In genomic region chr1:227886503-227886961, GRCh38 we compare ENCODE assay signal across 9 cellular contexts.
DNase-seq lines count a peak whose midpoint lies in the region; ATAC-seq and TF ChIP-seq lines count a peak whose summit lies in the region.
"Had no signal": no experiment of that assay in that cellular context is flagged by ENCODE, and none has a peak within 500 bp of the region (broad histone marks: within the 10 kb centered on the region; RNA-seq: fewer than 3 reads in every experiment).

No MANE protein-coding gene starts in this region.

- H3K36me3 ChIP-seq in naive thymus-derived CD4-positive, alpha-beta T cell (ENCODE audit: control insufficient read depth in 2 of 3, insufficient read depth in 3 of 3, low read length in 3 of 3): no peaks in the 10 kb centered on the region
- H3K36me3 ChIP-seq in urinary bladder (ENCODE audit: insufficient read depth): no peaks in the 10 kb centered on the region

- intact Hi-C loops in naive thymus-derived CD4-positive, alpha-beta T cell (cut with micrococcal nuclease): loop anchor here (1.0 to 10.0 kb wide), 6 partner anchors 16 to 124 kb away; partner anchors contain the start of gene WNT9A (in 1 of the 2)

- H3K4me3 Mint-ChIP-seq in activated naive CD8-positive, alpha-beta T cell: peak overlapping the region; percentile 38
- H3K4me3 Mint-ChIP-seq in activated naive CD8-positive, alpha-beta T cell treated with anti-CD3 and anti-CD28 coated beads, Interleukin-2, amount 50 U/mL, for 24 hours: no peak overlapping the region
- no peak overlapping the region for H3K4me3 Mint-ChIP-seq in endothelial cell (ENCODE audit: unreplicated experiment)
- peak overlapping the region; percentile 17 to 84 (median 74) for H3K4me3 Mint-ChIP-seq in naive thymus-derived CD4-positive, alpha-beta T cell

- CTCF ChIA-PET in naive thymus-derived CD4-positive, alpha-beta T cell (lab: Charles Lee): no interaction called here

- TF ChIP-seq CTCF in endothelial cell (IDR thresholded peaks at IDR 0.05; ENCODE audit: unreplicated experiment): no peak

- peak overlapping the region; percentile 75 for H3K27ac ChIP-seq in naive thymus-derived CD4-positive, alpha-beta T cell (ENCODE audit: low read depth, low read length)
- H3K27ac ChIP-seq in urinary bladder (ENCODE audit: low read depth): peak overlapping the region; percentile 53

- WGBS in urinary bladder: 12% methylated on average over 18 of the region's 18 CpGs

- no peaks in the 10 kb centered on the region for H3K9me3 ChIP-seq in naive thymus-derived CD4-positive, alpha-beta T cell (ENCODE audit: control insufficient read depth in 2 of 3, low read length in 3 of 3)

- no peaks in the 10 kb centered on the region for H3K27me3 Mint-ChIP-seq in activated naive CD8-positive, alpha-beta T cell
- no peaks in the 10 kb centered on the region for H3K27me3 Mint-ChIP-seq in activated naive CD8-positive, alpha-beta T cell treated with anti-CD3 and anti-CD28 coated beads, Interleukin-2, amount 50 U/mL, for 24 hours
- peaks cover 7% of the 10 kb centered on the region for H3K27me3 Mint-ChIP-seq in endothelial cell (ENCODE audit: unreplicated experiment)
- peaks cover 0 to 6% (median 0%) of the 10 kb centered on the region in 5 donors for H3K27me3 Mint-ChIP-seq in naive thymus-derived CD4-positive, alpha-beta T cell

- H3K4me1 Mint-ChIP-seq in activated naive CD8-positive, alpha-beta T cell (ENCODE audit: low read depth): peaks cover 19% of the 10 kb centered on the region
- peaks cover 15% of the 10 kb centered on the region for H3K4me1 Mint-ChIP-seq in activated naive CD8-positive, alpha-beta T cell treated with anti-CD3 and anti-CD28 coated beads, Interleukin-2, amount 50 U/mL, for 24 hours
- no peaks in the 10 kb centered on the region for H3K4me1 Mint-ChIP-seq in endothelial cell (ENCODE audit: unreplicated experiment)
- H3K4me1 Mint-ChIP-seq in naive thymus-derived CD4-positive, alpha-beta T cell: peaks cover 9 to 60% (median 27%) of the 10 kb centered on the region in 7 donors

- no peak for ATAC-seq in activated naive CD8-positive, alpha-beta T cell treated with anti-CD3 and anti-CD28 coated beads, Interleukin-2, amount 50 U/mL, for 24 hours
- ATAC-seq in naive thymus-derived CD4-positive, alpha-beta T cell: no peak

- no peaks in the 10 kb centered on the region for H3K36me3 Mint-ChIP-seq in activated naive CD8-positive, alpha-beta T cell
- no peaks in the 10 kb centered on the region for H3K36me3 Mint-ChIP-seq in activated naive CD8-positive, alpha-beta T cell treated with anti-CD3 and anti-CD28 coated beads, Interleukin-2, amount 50 U/mL, for 24 hours (ENCODE audit: low read depth)
- peaks cover 3% of the 10 kb centered on the region for H3K36me3 Mint-ChIP-seq in endothelial cell (ENCODE audit: low read depth, unreplicated experiment)
- H3K36me3 Mint-ChIP-seq in naive thymus-derived CD4-positive, alpha-beta T cell: no peaks in the 10 kb centered on the region

- no peaks in the 10 kb centered on the region for H3K27me3 ChIP-seq in naive thymus-derived CD4-positive, alpha-beta T cell (ENCODE audit: control insufficient read depth in 2 of 2, insufficient read depth in 2 of 2, low read length in 2 of 2)

- peak overlapping the region; percentile 54 for H3K27ac Mint-ChIP-seq in activated naive CD8-positive, alpha-beta T cell
- no peak overlapping the region for H3K27ac Mint-ChIP-seq in activated naive CD8-positive, alpha-beta T cell treated with anti-CD3 and anti-CD28 coated beads, Interleukin-2, amount 50 U/mL, for 24 hours
- H3K27ac Mint-ChIP-seq in endothelial cell (ENCODE audit: unreplicated experiment): no peak overlapping the region
- H3K27ac Mint-ChIP-seq in naive thymus-derived CD4-positive, alpha-beta T cell: peak overlapping the region in 8 of 9 donors; percentile 76 to 94 (median 92)

- DNase-seq in activated naive CD8-positive, alpha-beta T cell treated with anti-CD3 and anti-CD28 coated beads, Interleukin-2, amount 50 U/mL, for 24 hours: no peak
- DNase-seq in endothelial cell (ENCODE audit: low spot score) (peak; percentile 4), NOMO-1 (lab: John Stamatoyannopoulos, UW; ENCODE audit: unreplicated experiment in 2 of 2) (no peak), cerebellar cortex (ENCODE audit: low spot score) (no peak), SK-N-DZ (ENCODE audit: low spot score) (no peak)
- DNase-seq in naive thymus-derived CD4-positive, alpha-beta T cell: no peak
- DNase-seq: NCI-H2107 had no signal

- peaks cover 30 to 47% of the 10 kb centered on the region in 2 donors for H3K4me1 ChIP-seq in naive thymus-derived CD4-positive, alpha-beta T cell (ENCODE audit: control insufficient read depth in 2 of 2, insufficient read depth in 2 of 2, low read length in 2 of 2)
- no peaks in the 10 kb centered on the region for H3K4me1 ChIP-seq in urinary bladder (ENCODE audit: insufficient read depth)

- H3K9me3 Mint-ChIP-seq in activated naive CD8-positive, alpha-beta T cell (ENCODE audit: low read depth): no peaks in the 10 kb centered on the region
- no peaks in the 10 kb centered on the region for H3K9me3 Mint-ChIP-seq in activated naive CD8-positive, alpha-beta T cell treated with anti-CD3 and anti-CD28 coated beads, Interleukin-2, amount 50 U/mL, for 24 hours
- no peaks in the 10 kb centered on the region for H3K9me3 Mint-ChIP-seq in endothelial cell (ENCODE audit: unreplicated experiment)
- H3K9me3 Mint-ChIP-seq in naive thymus-derived CD4-positive, alpha-beta T cell: no peaks in the 10 kb centered on the region

- POLR2A ChIA-PET in naive thymus-derived CD4-positive, alpha-beta T cell (lab: Charles Lee): interaction anchor here (0.6 to 3.6 kb wide), 7 partner anchors 14 to 1224 kb away, joined by 3 to 14 read pairs (median 3); no protein-coding TSS in a partner anchor

- H3K4me3 ChIP-seq in naive thymus-derived CD4-positive, alpha-beta T cell (ENCODE audit: low read length): peak overlapping the region; percentile 43
- H3K4me3 ChIP-seq in urinary bladder (ENCODE audit: low read depth, low read length): peak overlapping the region; percentile 57

Comparison
In these comparisons a context has a peak if more than half of its experiments do, and no peak if none do; other contexts are left out.
1. H3K27ac Mint-ChIP-seq: peak in activated naive CD8-positive, alpha-beta T cell (single experiment) and naive thymus-derived CD4-positive, alpha-beta T cell (8 of 9); none in activated naive CD8-positive, alpha-beta T cell treated with anti-CD3 and anti-CD28 coated beads, Interleukin-2, amount 50 U/mL, for 24 hours (single experiment) and endothelial cell (single experiment).
2. H3K4me3 Mint-ChIP-seq: peak in activated naive CD8-positive, alpha-beta T cell (single experiment) and naive thymus-derived CD4-positive, alpha-beta T cell (10 of 10); none in activated naive CD8-positive, alpha-beta T cell treated with anti-CD3 and anti-CD28 coated beads, Interleukin-2, amount 50 U/mL, for 24 hours (single experiment) and endothelial cell (single experiment).